In the genomic region with DNA sequence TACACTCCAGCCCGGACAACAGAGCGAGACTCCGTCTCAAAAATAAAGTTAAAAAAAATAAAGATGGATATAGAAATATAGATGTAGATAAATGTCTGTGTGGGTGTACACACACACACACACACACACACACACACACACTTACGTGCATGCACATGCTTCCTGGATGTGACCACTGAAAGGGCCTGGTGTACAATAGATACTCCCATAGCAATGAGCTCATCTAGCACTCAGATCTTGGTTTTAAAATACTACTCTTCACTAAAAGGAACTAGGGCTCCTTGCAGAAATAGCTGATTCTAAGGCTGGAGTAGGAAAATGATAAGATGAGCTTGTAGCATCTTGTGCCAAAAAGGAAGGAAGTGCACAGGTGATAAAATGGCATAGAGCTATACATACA, we compare ENCODE assay signal across 3 cellular contexts.
TF ChIP-seq lines count a peak whose summit lies in the region.

No MANE protein-coding gene starts in this region.

TF ChIP-seq in A549, 52 proteins besides CTCF, POLR2A, EP300 and RAD21:
- TF ChIP-seq TP53 (CRISPR knock-in tag; IDR thresholded peaks at IDR 0.05) (no peak), CEBPB (IDR thresholded peaks at IDR 0.05) (no peak), TFCP2L1 (CRISPR knock-in tag; IDR thresholded peaks at IDR 0.05) (no peak), JUNB (IDR thresholded peaks at IDR 0.05) (no peak), CBX2 (IDR thresholded peaks at IDR 0.05; ENCODE audit: borderline replicate concordance, low read depth) (no peak)
- TF ChIP-seq, protein P1, sequence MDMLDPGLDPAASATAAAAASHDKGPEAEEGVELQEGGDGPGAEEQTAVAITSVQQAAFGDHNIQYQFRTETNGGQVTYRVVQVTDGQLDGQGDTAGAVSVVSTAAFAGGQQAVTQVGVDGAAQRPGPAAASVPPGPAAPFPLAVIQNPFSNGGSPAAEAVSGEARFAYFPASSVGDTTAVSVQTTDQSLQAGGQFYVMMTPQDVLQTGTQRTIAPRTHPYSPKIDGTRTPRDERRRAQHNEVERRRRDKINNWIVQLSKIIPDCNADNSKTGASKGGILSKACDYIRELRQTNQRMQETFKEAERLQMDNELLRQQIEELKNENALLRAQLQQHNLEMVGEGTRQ (IDR thresholded peaks at IDR 0.05) = no peak
- TF ChIP-seq, protein P2, sequence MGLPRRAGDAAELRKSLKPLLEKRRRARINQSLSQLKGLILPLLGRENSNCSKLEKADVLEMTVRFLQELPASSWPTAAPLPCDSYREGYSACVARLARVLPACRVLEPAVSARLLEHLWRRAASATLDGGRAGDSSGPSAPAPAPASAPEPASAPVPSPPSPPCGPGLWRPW (IDR thresholded peaks at IDR 0.05) = no peak
TF ChIP-seq in A549: peak in this region for 0.

TF ChIP-seq in GM12878, 131 proteins besides CTCF, POLR2A, EP300 and RAD21:
- TF ChIP-seq TARDBP (IDR thresholded peaks at IDR 0.05; ENCODE audit: borderline replicate concordance) = no peak
- no peak for TF ChIP-seq ZZZ3 (IDR thresholded peaks at IDR 0.05; ENCODE audit: control insufficient read depth, insufficient read length, low read depth)
- no peak for TF ChIP-seq NBN (IDR thresholded peaks at IDR 0.05)
- no peak for TF ChIP-seq BMI1 (IDR thresholded peaks at IDR 0.05; ENCODE audit: borderline replicate concordance)
- no peak for TF ChIP-seq CREB1 (IDR thresholded peaks at IDR 0.05; ENCODE audit: low read depth)
- TF ChIP-seq ETV6 (conservative IDR thresholded peaks at IDR 0.05 in 1 of 2, IDR thresholded peaks at IDR 0.05 in 1 of 2; ENCODE audit: borderline replicate concordance in 1 of 2, low read depth in 1 of 2) = no peak
- no peak for TF ChIP-seq RFX5 (IDR thresholded peaks at IDR 0.05; ENCODE audit: low read depth, low read length)
- no peak for TF ChIP-seq SIN3A (IDR thresholded peaks at IDR 0.05; ENCODE audit: low read depth, low read length)
- TF ChIP-seq FOXM1 (IDR thresholded peaks at IDR 0.05; ENCODE audit: low read depth, low read length) = no peak
- TF ChIP-seq STAT3 (IDR thresholded peaks at IDR 0.05; ENCODE audit: low read depth, low read length) = no peak
- no peak for TF ChIP-seq MTA3 (IDR thresholded peaks at IDR 0.05; ENCODE audit: borderline replicate concordance, low read length)
- no peak for TF ChIP-seq NFXL1 (IDR thresholded peaks at IDR 0.05; ENCODE audit: borderline replicate concordance)
- TF ChIP-seq YY1 (IDR thresholded peaks at IDR 0.05; ENCODE audit: low read depth, low read length) = no peak
- no peak for TF ChIP-seq ASH2L (IDR thresholded peaks at IDR 0.05; ENCODE audit: borderline replicate concordance, low read depth)
- TF ChIP-seq KAT2A (conservative IDR thresholded peaks at IDR 0.05; ENCODE audit: control insufficient read depth, low read depth, low read length) = no peak
- no peak for TF ChIP-seq IKZF2 (IDR thresholded peaks at IDR 0.05)
- TF ChIP-seq NFIC (IDR thresholded peaks at IDR 0.05; ENCODE audit: low read depth, low read length) = no peak
- TF ChIP-seq JUNB (IDR thresholded peaks at IDR 0.05) = no peak
- no peak for TF ChIP-seq SMAD5 (IDR thresholded peaks at IDR 0.05; ENCODE audit: low read depth)
- TF ChIP-seq, protein P3, sequence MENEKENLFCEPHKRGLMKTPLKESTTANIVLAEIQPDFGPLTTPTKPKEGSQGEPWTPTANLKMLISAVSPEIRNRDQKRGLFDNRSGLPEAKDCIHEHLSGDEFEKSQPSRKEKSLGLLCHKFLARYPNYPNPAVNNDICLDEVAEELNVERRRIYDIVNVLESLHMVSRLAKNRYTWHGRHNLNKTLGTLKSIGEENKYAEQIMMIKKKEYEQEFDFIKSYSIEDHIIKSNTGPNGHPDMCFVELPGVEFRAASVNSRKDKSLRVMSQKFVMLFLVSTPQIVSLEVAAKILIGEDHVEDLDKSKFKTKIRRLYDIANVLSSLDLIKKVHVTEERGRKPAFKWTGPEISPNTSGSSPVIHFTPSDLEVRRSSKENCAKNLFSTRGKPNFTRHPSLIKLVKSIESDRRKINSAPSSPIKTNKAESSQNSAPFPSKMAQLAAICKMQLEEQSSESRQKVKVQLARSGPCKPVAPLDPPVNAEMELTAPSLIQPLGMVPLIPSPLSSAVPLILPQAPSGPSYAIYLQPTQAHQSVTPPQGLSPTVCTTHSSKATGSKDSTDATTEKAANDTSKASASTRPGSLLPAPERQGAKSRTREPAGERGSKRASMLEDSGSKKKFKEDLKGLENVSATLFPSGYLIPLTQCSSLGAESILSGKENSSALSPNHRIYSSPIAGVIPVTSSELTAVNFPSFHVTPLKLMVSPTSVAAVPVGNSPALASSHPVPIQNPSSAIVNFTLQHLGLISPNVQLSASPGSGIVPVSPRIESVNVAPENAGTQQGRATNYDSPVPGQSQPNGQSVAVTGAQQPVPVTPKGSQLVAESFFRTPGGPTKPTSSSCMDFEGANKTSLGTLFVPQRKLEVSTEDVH (IDR thresholded peaks at IDR 0.05; ENCODE audit: low read depth, partially characterized antibody) = no peak
TF ChIP-seq in GM12878: peak in this region for 0.

TF ChIP-seq in WTC11, 78 proteins besides CTCF, POLR2A, EP300 and RAD21 (continues in another document):
- TF ChIP-seq ZNF219 (CRISPR knock-in tag; IDR thresholded peaks at IDR 0.05; ENCODE audit: borderline replicate concordance) (no peak), TEAD4 (CRISPR knock-in tag; IDR thresholded peaks at IDR 0.05) (no peak), GTF2I (CRISPR knock-in tag; conservative IDR thresholded peaks at IDR 0.05) (no peak), RELA (CRISPR knock-in tag; IDR thresholded peaks at IDR 0.05; ENCODE audit: borderline replicate concordance) (no peak), ZNF317 (CRISPR knock-in tag; IDR thresholded peaks at IDR 0.05; ENCODE audit: borderline replicate concordance, low read depth) (no peak), SP1 (CRISPR knock-in tag; conservative IDR thresholded peaks at IDR 0.05) (no peak), ATF1 (CRISPR knock-in tag; IDR thresholded peaks at IDR 0.05) (no peak), ZNF263 (CRISPR knock-in tag; IDR thresholded peaks at IDR 0.05; ENCODE audit: low read depth) (no peak), JAZF1 (CRISPR knock-in tag; IDR thresholded peaks at IDR 0.05) (no peak)
- TF ChIP-seq, protein P4, sequence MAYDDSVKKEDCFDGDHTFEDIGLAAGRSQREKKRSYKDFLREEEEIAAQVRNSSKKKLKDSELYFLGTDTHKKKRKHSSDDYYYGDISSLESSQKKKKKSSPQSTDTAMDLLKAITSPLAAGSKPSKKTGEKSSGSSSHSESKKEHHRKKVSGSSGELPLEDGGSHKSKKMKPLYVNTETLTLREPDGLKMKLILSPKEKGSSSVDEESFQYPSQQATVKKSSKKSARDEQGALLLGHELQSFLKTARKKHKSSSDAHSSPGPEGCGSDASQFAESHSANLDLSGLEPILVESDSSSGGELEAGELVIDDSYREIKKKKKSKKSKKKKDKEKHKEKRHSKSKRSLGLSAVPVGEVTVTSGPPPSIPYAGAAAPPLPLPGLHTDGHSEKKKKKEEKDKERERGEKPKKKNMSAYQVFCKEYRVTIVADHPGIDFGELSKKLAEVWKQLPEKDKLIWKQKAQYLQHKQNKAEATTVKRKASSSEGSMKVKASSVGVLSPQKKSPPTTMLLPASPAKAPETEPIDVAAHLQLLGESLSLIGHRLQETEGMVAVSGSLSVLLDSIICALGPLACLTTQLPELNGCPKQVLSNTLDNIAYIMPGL (CRISPR knock-in tag; IDR thresholded peaks at IDR 0.05) = no peak
- TF ChIP-seq, protein P5, sequence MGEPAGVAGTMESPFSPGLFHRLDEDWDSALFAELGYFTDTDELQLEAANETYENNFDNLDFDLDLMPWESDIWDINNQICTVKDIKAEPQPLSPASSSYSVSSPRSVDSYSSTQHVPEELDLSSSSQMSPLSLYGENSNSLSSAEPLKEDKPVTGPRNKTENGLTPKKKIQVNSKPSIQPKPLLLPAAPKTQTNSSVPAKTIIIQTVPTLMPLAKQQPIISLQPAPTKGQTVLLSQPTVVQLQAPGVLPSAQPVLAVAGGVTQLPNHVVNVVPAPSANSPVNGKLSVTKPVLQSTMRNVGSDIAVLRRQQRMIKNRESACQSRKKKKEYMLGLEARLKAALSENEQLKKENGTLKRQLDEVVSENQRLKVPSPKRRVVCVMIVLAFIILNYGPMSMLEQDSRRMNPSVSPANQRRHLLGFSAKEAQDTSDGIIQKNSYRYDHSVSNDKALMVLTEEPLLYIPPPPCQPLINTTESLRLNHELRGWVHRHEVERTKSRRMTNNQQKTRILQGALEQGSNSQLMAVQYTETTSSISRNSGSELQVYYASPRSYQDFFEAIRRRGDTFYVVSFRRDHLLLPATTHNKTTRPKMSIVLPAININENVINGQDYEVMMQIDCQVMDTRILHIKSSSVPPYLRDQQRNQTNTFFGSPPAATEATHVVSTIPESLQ (CRISPR knock-in tag; IDR thresholded peaks at IDR 0.05) = no peak
- TF ChIP-seq, protein P6, sequence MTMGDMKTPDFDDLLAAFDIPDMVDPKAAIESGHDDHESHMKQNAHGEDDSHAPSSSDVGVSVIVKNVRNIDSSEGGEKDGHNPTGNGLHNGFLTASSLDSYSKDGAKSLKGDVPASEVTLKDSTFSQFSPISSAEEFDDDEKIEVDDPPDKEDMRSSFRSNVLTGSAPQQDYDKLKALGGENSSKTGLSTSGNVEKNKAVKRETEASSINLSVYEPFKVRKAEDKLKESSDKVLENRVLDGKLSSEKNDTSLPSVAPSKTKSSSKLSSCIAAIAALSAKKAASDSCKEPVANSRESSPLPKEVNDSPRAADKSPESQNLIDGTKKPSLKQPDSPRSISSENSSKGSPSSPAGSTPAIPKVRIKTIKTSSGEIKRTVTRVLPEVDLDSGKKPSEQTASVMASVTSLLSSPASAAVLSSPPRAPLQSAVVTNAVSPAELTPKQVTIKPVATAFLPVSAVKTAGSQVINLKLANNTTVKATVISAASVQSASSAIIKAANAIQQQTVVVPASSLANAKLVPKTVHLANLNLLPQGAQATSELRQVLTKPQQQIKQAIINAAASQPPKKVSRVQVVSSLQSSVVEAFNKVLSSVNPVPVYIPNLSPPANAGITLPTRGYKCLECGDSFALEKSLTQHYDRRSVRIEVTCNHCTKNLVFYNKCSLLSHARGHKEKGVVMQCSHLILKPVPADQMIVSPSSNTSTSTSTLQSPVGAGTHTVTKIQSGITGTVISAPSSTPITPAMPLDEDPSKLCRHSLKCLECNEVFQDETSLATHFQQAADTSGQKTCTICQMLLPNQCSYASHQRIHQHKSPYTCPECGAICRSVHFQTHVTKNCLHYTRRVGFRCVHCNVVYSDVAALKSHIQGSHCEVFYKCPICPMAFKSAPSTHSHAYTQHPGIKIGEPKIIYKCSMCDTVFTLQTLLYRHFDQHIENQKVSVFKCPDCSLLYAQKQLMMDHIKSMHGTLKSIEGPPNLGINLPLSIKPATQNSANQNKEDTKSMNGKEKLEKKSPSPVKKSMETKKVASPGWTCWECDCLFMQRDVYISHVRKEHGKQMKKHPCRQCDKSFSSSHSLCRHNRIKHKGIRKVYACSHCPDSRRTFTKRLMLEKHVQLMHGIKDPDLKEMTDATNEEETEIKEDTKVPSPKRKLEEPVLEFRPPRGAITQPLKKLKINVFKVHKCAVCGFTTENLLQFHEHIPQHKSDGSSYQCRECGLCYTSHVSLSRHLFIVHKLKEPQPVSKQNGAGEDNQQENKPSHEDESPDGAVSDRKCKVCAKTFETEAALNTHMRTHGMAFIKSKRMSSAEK (CRISPR knock-in tag; IDR thresholded peaks at IDR 0.05; ENCODE audit: borderline replicate concordance) = no peak
- TF ChIP-seq, protein P7, sequence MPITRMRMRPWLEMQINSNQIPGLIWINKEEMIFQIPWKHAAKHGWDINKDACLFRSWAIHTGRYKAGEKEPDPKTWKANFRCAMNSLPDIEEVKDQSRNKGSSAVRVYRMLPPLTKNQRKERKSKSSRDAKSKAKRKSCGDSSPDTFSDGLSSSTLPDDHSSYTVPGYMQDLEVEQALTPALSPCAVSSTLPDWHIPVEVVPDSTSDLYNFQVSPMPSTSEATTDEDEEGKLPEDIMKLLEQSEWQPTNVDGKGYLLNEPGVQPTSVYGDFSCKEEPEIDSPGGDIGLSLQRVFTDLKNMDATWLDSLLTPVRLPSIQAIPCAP (CRISPR knock-in tag; IDR thresholded peaks at IDR 0.05) = no peak
- TF ChIP-seq, protein P8, sequence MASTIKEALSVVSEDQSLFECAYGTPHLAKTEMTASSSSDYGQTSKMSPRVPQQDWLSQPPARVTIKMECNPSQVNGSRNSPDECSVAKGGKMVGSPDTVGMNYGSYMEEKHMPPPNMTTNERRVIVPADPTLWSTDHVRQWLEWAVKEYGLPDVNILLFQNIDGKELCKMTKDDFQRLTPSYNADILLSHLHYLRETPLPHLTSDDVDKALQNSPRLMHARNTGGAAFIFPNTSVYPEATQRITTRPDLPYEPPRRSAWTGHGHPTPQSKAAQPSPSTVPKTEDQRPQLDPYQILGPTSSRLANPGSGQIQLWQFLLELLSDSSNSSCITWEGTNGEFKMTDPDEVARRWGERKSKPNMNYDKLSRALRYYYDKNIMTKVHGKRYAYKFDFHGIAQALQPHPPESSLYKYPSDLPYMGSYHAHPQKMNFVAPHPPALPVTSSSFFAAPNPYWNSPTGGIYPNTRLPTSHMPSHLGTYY (CRISPR knock-in tag; IDR thresholded peaks at IDR 0.05) = no peak
- TF ChIP-seq, protein P9, sequence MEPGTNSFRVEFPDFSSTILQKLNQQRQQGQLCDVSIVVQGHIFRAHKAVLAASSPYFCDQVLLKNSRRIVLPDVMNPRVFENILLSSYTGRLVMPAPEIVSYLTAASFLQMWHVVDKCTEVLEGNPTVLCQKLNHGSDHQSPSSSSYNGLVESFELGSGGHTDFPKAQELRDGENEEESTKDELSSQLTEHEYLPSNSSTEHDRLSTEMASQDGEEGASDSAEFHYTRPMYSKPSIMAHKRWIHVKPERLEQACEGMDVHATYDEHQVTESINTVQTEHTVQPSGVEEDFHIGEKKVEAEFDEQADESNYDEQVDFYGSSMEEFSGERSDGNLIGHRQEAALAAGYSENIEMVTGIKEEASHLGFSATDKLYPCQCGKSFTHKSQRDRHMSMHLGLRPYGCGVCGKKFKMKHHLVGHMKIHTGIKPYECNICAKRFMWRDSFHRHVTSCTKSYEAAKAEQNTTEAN (CRISPR knock-in tag; IDR thresholded peaks at IDR 0.05) = no peak
- TF ChIP-seq, protein P10, sequence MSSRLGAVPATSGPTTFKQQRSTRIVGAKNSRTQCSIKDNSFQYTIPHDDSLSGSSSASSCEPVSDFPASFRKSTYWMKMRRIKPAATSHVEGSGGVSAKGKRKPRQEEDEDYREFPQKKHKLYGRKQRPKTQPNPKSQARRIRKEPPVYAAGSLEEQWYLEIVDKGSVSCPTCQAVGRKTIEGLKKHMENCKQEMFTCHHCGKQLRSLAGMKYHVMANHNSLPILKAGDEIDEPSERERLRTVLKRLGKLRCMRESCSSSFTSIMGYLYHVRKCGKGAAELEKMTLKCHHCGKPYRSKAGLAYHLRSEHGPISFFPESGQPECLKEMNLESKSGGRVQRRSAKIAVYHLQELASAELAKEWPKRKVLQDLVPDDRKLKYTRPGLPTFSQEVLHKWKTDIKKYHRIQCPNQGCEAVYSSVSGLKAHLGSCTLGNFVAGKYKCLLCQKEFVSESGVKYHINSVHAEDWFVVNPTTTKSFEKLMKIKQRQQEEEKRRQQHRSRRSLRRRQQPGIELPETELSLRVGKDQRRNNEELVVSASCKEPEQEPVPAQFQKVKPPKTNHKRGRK (CRISPR knock-in tag; IDR thresholded peaks at IDR 0.05; ENCODE audit: borderline replicate concordance) = no peak
